Comparison of ENCODE assay signal across 17 cellular contexts in the genomic region with DNA sequence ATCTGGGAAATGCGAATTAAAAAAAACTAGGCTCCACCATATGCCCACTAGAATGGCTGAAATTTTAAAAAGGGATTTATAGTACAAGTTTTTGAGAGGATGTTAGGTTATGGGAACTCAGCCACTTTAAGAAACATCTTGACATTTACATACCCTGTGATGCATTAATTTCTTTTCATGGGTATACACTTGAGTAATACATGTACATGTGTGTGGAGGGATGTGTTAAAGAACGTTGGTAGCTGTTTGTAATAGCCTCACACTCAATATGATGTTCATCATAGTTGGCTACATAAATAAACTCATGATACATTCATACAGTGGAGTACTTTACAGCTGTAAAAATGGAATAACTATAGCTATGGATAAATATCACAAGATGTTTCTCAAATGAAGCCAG. TPM values are rescaled to one million over a fixed set of nuclear protein-coding genes. Genes with fewer than 3 reads are reported as not detected.
DNase-seq lines count a peak whose midpoint lies in the region; ATAC-seq and TF ChIP-seq lines count a peak whose summit lies in the region.
"Had no signal": no experiment of that assay in that cellular context is flagged by ENCODE, and none has a peak within 500 bp of the region (broad histone marks: within the 10 kb centered on the region; RNA-seq: fewer than 3 reads in every experiment).

No MANE protein-coding gene starts in this region.

- no peak for DNase-seq in cardiac muscle cell (ENCODE audit: low read depth in 1 of 2, low spot score in 1 of 2)
- DNase-seq in left ventricle myocardium inferior, result no peak
- no peak for DNase-seq in Karpas-422
- peak; percentile 8 for DNase-seq in germinal center (ENCODE audit: low spot score)
- no peak for DNase-seq in stimulated activated CD4-positive, alpha-beta T cell treated with anti-CD3 and anti-CD28 coated beads, Interleukin-12 subunit alpha, Interleukin-12 subunit beta, amount 100 ng/mL, for 4 hours
- DNase-seq in activated CD8-positive, alpha-beta memory T cell treated with anti-CD3 and anti-CD28 coated beads, Interleukin-2, amount 50 U/mL, for 48 hours, result no peak
- DNase-seq: CD8-positive, alpha-beta memory T cell; GF-D8; MV-4-11; NCI-H1417 treated with DMSO at 0.1 percent for 48 hours; NCI-H2029; NCI-H510A; NCI-H82; Peyer's patch; SHP77 had no signal

- intact Hi-C loops in left ventricle myocardium inferior (cut with micrococcal nuclease), result no loop called here

- H3K9ac ChIP-seq in Karpas-422 (ENCODE audit: low read length), result no peak overlapping the region

- no peaks in the 10 kb centered on the region for H3K36me3 ChIP-seq in cardiac muscle cell
- no peaks in the 10 kb centered on the region for H3K36me3 ChIP-seq in left ventricle myocardium inferior
- H3K36me3 ChIP-seq in Karpas-422 (ENCODE audit: insufficient read depth, low read length), result peaks cover 3% of the 10 kb centered on the region; the same call in 1 of the 2 replicates
- H3K36me3 ChIP-seq: Peyer's patch had no signal

- TF ChIP-seq CTCF in cardiac muscle cell (IDR thresholded peaks at IDR 0.05; ENCODE audit: low read depth, low read length), result no peak
- no peak for TF ChIP-seq CTCF in left ventricle myocardium inferior (IDR thresholded peaks at IDR 0.05; ENCODE audit: borderline replicate concordance)

- H3K9me3 ChIP-seq in cardiac muscle cell (ENCODE audit: low read depth) (no peaks in the 10 kb centered on the region), left ventricle myocardium inferior (replicated peaks) (no peaks in the 10 kb centered on the region), Karpas-422 (ENCODE audit: low read length) (no peaks in the 10 kb centered on the region)
- H3K9me3 ChIP-seq: Peyer's patch had no signal

- H2AFZ ChIP-seq in Karpas-422 (ENCODE audit: low read length), result no peak overlapping the region

- H3K79me2 ChIP-seq in Karpas-422 (ENCODE audit: low read length), result peaks cover 100% of the 10 kb centered on the region

- no peaks in the 10 kb centered on the region for H3K9me2 ChIP-seq in Karpas-422 (replicated peaks; ENCODE audit: insufficient read depth, low read length)

- H3K4me3 ChIP-seq in cardiac muscle cell (no peak overlapping the region), left ventricle myocardium inferior (no peak overlapping the region), Karpas-422 (ENCODE audit: low read length) (no peak overlapping the region)
- H3K4me3 ChIP-seq: Peyer's patch had no signal

- ATAC-seq in GM21367 (IDR thresholded peaks at IDR 0.05; ENCODE audit: unreplicated experiment), result no peak
- ATAC-seq: HCT116 had no signal

- H3K27ac ChIP-seq in cardiac muscle cell (peak overlapping the region; percentile 89), left ventricle myocardium inferior (replicated peaks) (no peak overlapping the region), Karpas-422 (ENCODE audit: low read length) (peak overlapping the region; percentile 58; the same call in 1 of the 2 replicates)
- H3K27ac ChIP-seq: Peyer's patch had no signal

- no peak overlapping the region for H3K4me2 ChIP-seq in Karpas-422 (ENCODE audit: low read depth, low read length, poor library complexity, severe bottlenecking)

- H3K4me1 ChIP-seq in cardiac muscle cell (ENCODE audit: low read depth) (peaks cover 46% of the 10 kb centered on the region), left ventricle myocardium inferior (peaks cover 94% of the 10 kb centered on the region), Karpas-422 (ENCODE audit: low read length) (peaks cover 50% of the 10 kb centered on the region)
- H3K4me1 ChIP-seq: Peyer's patch had no signal

- H4K20me1 ChIP-seq in Karpas-422 (ENCODE audit: insufficient read depth, low read depth, low read length), result peaks cover 5% of the 10 kb centered on the region

- no peaks in the 10 kb centered on the region for H3K27me3 ChIP-seq in cardiac muscle cell
- H3K27me3 ChIP-seq in left ventricle myocardium inferior (ENCODE audit: low read depth), result no peaks in the 10 kb centered on the region
- no peaks in the 10 kb centered on the region for H3K27me3 ChIP-seq in Karpas-422 (ENCODE audit: low read length)
- H3K27me3 ChIP-seq: Peyer's patch had no signal

RNA-seq across cellular contexts. Expression of a gene that starts 40.9 kb away (rescaled TPM):
- 226 and 556 TPM in 2 replicates for total RNA-seq in cardiac muscle cell
- polyA plus RNA-seq in cardiac muscle cell, result 91.7 and 168 TPM in 2 replicates
- 152 TPM for total RNA-seq in left ventricle myocardium inferior
- 98.2 and 144 TPM in 2 replicates for total RNA-seq in Karpas-422 (2014; rRNA removed; shearing (Covaris generic); ENCODE audit: low replicate concordance)
